ENCODE assay signal across 8 cellular contexts in the genomic region with DNA sequence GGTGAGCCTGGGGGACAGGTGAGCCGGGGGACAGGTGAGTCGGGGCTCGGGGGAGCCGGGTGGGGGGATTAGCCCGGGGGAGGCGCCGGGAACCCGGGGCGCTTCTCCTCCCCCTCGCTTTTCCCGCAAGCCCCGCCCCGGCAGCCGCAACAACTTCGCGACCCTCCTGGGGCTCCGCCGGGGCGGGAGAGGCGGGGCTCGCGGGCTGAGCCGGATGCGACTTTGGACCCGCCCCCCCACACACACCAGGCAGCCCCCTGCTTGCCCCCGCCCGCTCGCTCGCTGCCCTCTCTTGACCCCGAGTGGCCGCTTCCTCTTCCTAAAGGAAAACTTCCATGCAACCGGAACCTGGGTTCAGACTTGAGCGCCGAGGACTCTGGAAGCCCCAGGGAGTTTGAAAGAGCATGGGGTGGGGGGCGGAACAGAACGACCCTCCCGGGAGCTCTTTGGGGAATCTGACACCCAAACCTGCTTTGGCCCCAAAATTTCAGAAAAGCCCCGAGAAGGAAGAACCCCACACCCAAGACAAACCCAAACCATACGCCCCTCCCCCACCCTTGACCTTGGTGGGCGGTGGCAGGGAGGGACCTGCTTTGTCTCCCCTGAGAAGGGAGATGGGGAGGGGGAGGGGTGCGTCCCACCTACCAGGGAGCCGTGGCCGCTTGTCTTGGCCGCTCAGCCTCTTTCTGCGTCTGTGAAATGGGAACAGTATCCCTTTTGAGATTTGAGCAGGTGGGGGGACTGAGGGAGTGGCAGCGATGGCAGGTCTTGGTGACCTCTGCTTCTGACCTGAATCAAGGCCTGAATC. TPM values are rescaled to one million over a fixed set of nuclear protein-coding genes. Genes with fewer than 3 reads are reported as not detected.
DNase-seq lines count a peak whose midpoint lies in the region; ATAC-seq and TF ChIP-seq lines count a peak whose summit lies in the region.

No MANE protein-coding gene starts in this region.

- H3K4me3 ChIP-seq in GM23338 (peak overlapping the region; percentile 85), epithelial cell of esophagus (ENCODE audit: low read length) (peak overlapping the region; percentile 34)

- H3K4me2 ChIP-seq in GM23338: peak overlapping the region; percentile 93

- peak overlapping the region; percentile 97 for H3K27ac ChIP-seq in GM23338 (ENCODE audit: low read depth)

- ATAC-seq in GM23338: peak; percentile 35
- ATAC-seq in GM18505 (IDR thresholded peaks at IDR 0.05; ENCODE audit: unreplicated experiment): no peak
- no peak for ATAC-seq in GM21723 (IDR thresholded peaks at IDR 0.05; ENCODE audit: unreplicated experiment)

- TF ChIP-seq CTCF in GM23338 (conservative IDR thresholded peaks at IDR 0.05; ENCODE audit: low read depth in 2 of 2) (no peak), epithelial cell of esophagus (IDR thresholded peaks at IDR 0.05; ENCODE audit: insufficient read depth, low read depth, low read length, missing control alignments) (no peak), neural crest cell (conservative IDR thresholded peaks at IDR 0.05) (no peak)

- H3F3A ChIP-seq in GM23338 (replicated peaks; ENCODE audit: low read depth): peaks cover 17% of the 10 kb centered on the region

- peaks cover 19% of the 10 kb centered on the region; the same call in 1 of the 2 replicates for H3K79me2 ChIP-seq in GM23338 (replicated peaks; ENCODE audit: insufficient read depth)

- H3K36me3 ChIP-seq in GM23338 (ENCODE audit: insufficient read depth): no peaks in the 10 kb centered on the region

- no peak for TF ChIP-seq POLR2A in GM18505 (IDR thresholded peaks at IDR 0.05; ENCODE audit: borderline replicate concordance, extremely low read depth, insufficient read depth, insufficient read length)

- H3K4me1 ChIP-seq in GM23338 (ENCODE audit: insufficient read depth): peaks cover 18% of the 10 kb centered on the region; the same call in 1 of the 2 replicates

- no peaks in the 10 kb centered on the region for H4K20me1 ChIP-seq in GM23338 (replicated peaks; ENCODE audit: insufficient read depth)

- peak overlapping the region; percentile 82 for H3K4me3 Mint-ChIP-seq in GM23338
- peak overlapping the region; percentile 81 for H3K4me3 Mint-ChIP-seq in neural crest cell

- H3K36me3 Mint-ChIP-seq in GM23338 (ENCODE audit: low read depth) (peaks cover 6% of the 10 kb centered on the region; the same call in 1 of the 3 replicates), neural crest cell (ENCODE audit: low read depth) (no peaks in the 10 kb centered on the region)

- H3K9me3 Mint-ChIP-seq in GM23338: peaks cover 3% of the 10 kb centered on the region; the same call in 1 of the 3 replicates
- no peaks in the 10 kb centered on the region for H3K9me3 Mint-ChIP-seq in neural crest cell

- peak; percentile 89 for DNase-seq in GM23338 (ENCODE audit: low spot score)
- DNase-seq in NCI-H2196 (lab: John Stamatoyannopoulos, UW; ENCODE audit: unreplicated experiment): peak; percentile 57
- no peak for DNase-seq in epithelial cell of esophagus (ENCODE audit: low read depth)
- peak; percentile 68 for DNase-seq in neural crest cell (ENCODE audit: low read depth, low spot score)
- DNase-seq in stimulated activated CD4-positive, alpha-beta T cell treated with anti-CD3 and anti-CD28 coated beads, Interleukin-4, amount 100 ng/mL, for 4 hours: no peak
- no peak for DNase-seq in activated CD4-positive, CD25-positive, alpha-beta regulatory T cell (lab: John Stamatoyannopoulos, UW)

- H3K9me2 ChIP-seq in GM23338 (ENCODE audit: insufficient read depth): no peaks in the 10 kb centered on the region

- peaks cover 24% of the 10 kb centered on the region for H3K4me1 Mint-ChIP-seq in GM23338
- peaks cover 37% of the 10 kb centered on the region for H3K4me1 Mint-ChIP-seq in neural crest cell

- H3K27ac Mint-ChIP-seq in GM23338 (peak overlapping the region; percentile 80), neural crest cell (ENCODE audit: unreplicated experiment) (no peak overlapping the region)

- H3K27me3 Mint-ChIP-seq in GM23338 (ENCODE audit: insufficient read depth, low read depth, poor library complexity) (peaks cover 15% of the 10 kb centered on the region), neural crest cell (ENCODE audit: low read depth) (peaks cover 3% of the 10 kb centered on the region)

- peak overlapping the region; percentile 66; the same call in 1 of the 2 replicates for H2AFZ ChIP-seq in GM23338

- no peaks in the 10 kb centered on the region for H3K27me3 ChIP-seq in GM23338 (ENCODE audit: insufficient read depth)

TF ChIP-seq in GM23338, 12 proteins besides CTCF, POLR2A, EP300 and RAD21:
- TF ChIP-seq CREB1 (CRISPR knock-in tag; IDR thresholded peaks at IDR 0.05; ENCODE audit: low read depth): peak; percentile 25; the same call in 1 of the 2 replicates
- no peak for TF ChIP-seq STAT1 (IDR thresholded peaks at IDR 0.05; ENCODE audit: unreplicated experiment)

RNA-seq across cellular contexts. Expression of a gene that starts 0.6 kb away (rescaled TPM):
- total RNA-seq in GM23338 (2014; rRNA removed; shearing (Covaris generic)): 19.1 and 29.3 TPM in 2 replicates
- polyA plus RNA-seq in GM23338 (2016; fragmentation: Nextera tagmentation; extraction: Ambion mirVana): 11.2 and 12.2 TPM in 2 replicates
- 11.3 and 12.2 TPM in 2 replicates for total RNA-seq in neural crest cell

Comparison
In these comparisons a context has a peak if more than half of its experiments do, and no peak if none do; other contexts are left out.
1. DNase-seq: peak in GM23338 (single experiment), NCI-H2196 (single experiment) and neural crest cell (single experiment); none in epithelial cell of esophagus (single experiment), stimulated activated CD4-positive, alpha-beta T cell treated with anti-CD3 and anti-CD28 coated beads, Interleukin-4, amount 100 ng/mL, for 4 hours (0 of 2) and activated CD4-positive, CD25-positive, alpha-beta regulatory T cell (0 of 4).